ENCODE assay signal across 10 cellular contexts in genomic region chr10:13684252-13684791, GRCh38.
DNase-seq lines count a peak whose midpoint lies in the region; ATAC-seq and TF ChIP-seq lines count a peak whose summit lies in the region.
"Had no signal": no experiment of that assay in that cellular context is flagged by ENCODE, and none has a peak within 500 bp of the region (broad histone marks: within the 10 kb centered on the region; RNA-seq: fewer than 3 reads in every experiment).

No MANE protein-coding gene starts in this region.

- TF ChIP-seq POLR2A in stomach (IDR thresholded peaks at IDR 0.05), result no peak

- intact Hi-C loops in left colon (cut with DNase I, micrococcal nuclease) (no loop called here), stomach (cut with DNase I; ENCODE audit: low total_unique reads) (no loop called here), PC-3 (cut with micrococcal nuclease) (no loop called here)

- H3K36me3 ChIP-seq in stomach (peaks cover 0 to 15% (median 8%) of the 10 kb centered on the region in 4 donors), PC-3 (ENCODE audit: low read depth, low read length) (no peaks in the 10 kb centered on the region)

- H3K9me2 ChIP-seq in PC-3 (replicated peaks; ENCODE audit: low read length), result no peaks in the 10 kb centered on the region

- 61 to 69% (median 67%) methylated on average over 16 to 17 of the region's 17 CpGs for WGBS in stomach, 5 donors

- peak; percentile 22 for DNase-seq in HEK293T (ENCODE audit: extremely low spot score)
- DNase-seq in caudate nucleus (lab: John Stamatoyannopoulos, UW), result peak in 43 of 61 donors; percentile 7 to 71 (median 37)
- DNase-seq in left colon, result peak; percentile 32 to 36
- peak; percentile 43 for DNase-seq in stomach
- no peak for DNase-seq in NCI-H1694 treated with DMSO at 0.1 percent for 48 hours (lab: John Stamatoyannopoulos, UW)
- DNase-seq in PC-3, result no peak
- DNase-seq: activated CD8-positive, alpha-beta T cell treated with anti-CD3 and anti-CD28 coated beads for 36 hours; NCI-H524 treated with DMSO at 0.1 percent for 48 hours had no signal

- H3F3A ChIP-seq in PC-3 (ENCODE audit: low read length, unreplicated experiment), result no peaks in the 10 kb centered on the region

- TF ChIP-seq CTCF in stomach (IDR thresholded peaks at IDR 0.05), result no peak
- no peak for TF ChIP-seq CTCF in PC-3 (conservative IDR thresholded peaks at IDR 0.05; ENCODE audit: low read depth, low read length)

- H4K20me1 ChIP-seq in PC-3 (ENCODE audit: low read length), result no peaks in the 10 kb centered on the region

- CTCF ChIA-PET in HEK293T (lab: Yijun Ruan, JAX), result no interaction called here
- CTCF ChIA-PET in PC-3 (lab: Charles Lee), result no interaction called here

- TF ChIP-seq EP300 in stomach (IDR thresholded peaks at IDR 0.05), result no peak

- no peaks in the 10 kb centered on the region for H3K79me2 ChIP-seq in PC-3 (ENCODE audit: low read length)

- H3K4me3 ChIP-seq in stomach (no peak overlapping the region), PC-3 (ENCODE audit: low read length) (no peak overlapping the region)

- H3K27me3 ChIP-seq in stomach (no peaks in the 10 kb centered on the region), PC-3 (ENCODE audit: low read length) (no peaks in the 10 kb centered on the region)

- no peaks in the 10 kb centered on the region for H3K9me3 ChIP-seq in stomach
- no peaks in the 10 kb centered on the region for H3K9me3 ChIP-seq in PC-3 (ENCODE audit: low read length)

- peak overlapping the region; percentile 16 for H3K27ac ChIP-seq in caudate nucleus (ENCODE audit: low read depth, low read length)
- H3K27ac ChIP-seq in stomach, result peak overlapping the region; percentile 22 to 79 (median 53)
- H3K27ac ChIP-seq in PC-3 (ENCODE audit: low read length), result no peak overlapping the region

- H3K4me2 ChIP-seq in PC-3 (ENCODE audit: low read length), result no peak overlapping the region

- BruUV-seq in PC-3 (replicated peaks; lab: Mats Ljungman, UMichigan), result no TSS peak

- no peak overlapping the region for H3K9ac ChIP-seq in PC-3 (ENCODE audit: low read length)

- POLR2A ChIA-PET in HEK293T (lab: Yijun Ruan, JAX) (no interaction called here), PC-3 (lab: Charles Lee; ENCODE audit: unreplicated experiment) (no interaction called here)

- H3K4me1 ChIP-seq in stomach (peaks cover 0 to 44% (median 30%) of the 10 kb centered on the region in 4 donors), PC-3 (ENCODE audit: insufficient read depth, low read length) (no peaks in the 10 kb centered on the region)

- ATAC-seq in left colon (no peak), GM19351 (IDR thresholded peaks at IDR 0.05; ENCODE audit: unreplicated experiment) (no peak), PC-3 (no peak), HG02870 (IDR thresholded peaks at IDR 0.05; ENCODE audit: unreplicated experiment) (no peak)
- ATAC-seq: activated CD8-positive, alpha-beta T cell treated with anti-CD3 and anti-CD28 coated beads for 36 hours had no signal

- no peak overlapping the region for H2AFZ ChIP-seq in PC-3 (ENCODE audit: low read length)

TF ChIP-seq in HEK293T, 16 proteins besides CTCF, POLR2A, EP300 and RAD21:
- TF ChIP-seq NFRKB (IDR thresholded peaks at IDR 0.05), result no peak
TF ChIP-seq in HEK293T: peak in this region for 0.

Comparison
In these comparisons a context has a peak if more than half of its experiments do, and no peak if none do; other contexts are left out.
1. DNase-seq: peak in HEK293T (single experiment), caudate nucleus (43 of 61), left colon (2 of 2) and stomach (single experiment); none in NCI-H1694 treated with DMSO at 0.1 percent for 48 hours (single experiment) and PC-3 (single experiment).